ENCODE assay signal across 18 cellular contexts in genomic region chr4:90982787-90983186, GRCh38.
DNase-seq lines count a peak whose midpoint lies in the region; TF ChIP-seq lines count a peak whose summit lies in the region.
"Had no signal": no experiment of that assay in that cellular context is flagged by ENCODE, and none has a peak within 500 bp of the region (broad histone marks: within the 10 kb centered on the region; RNA-seq: fewer than 3 reads in every experiment).

No MANE protein-coding gene starts in this region.

- H3K27ac ChIP-seq in mesendoderm (ENCODE audit: low read depth, low read length): no peak overlapping the region
- H3K27ac ChIP-seq: BLaER1, C4-2B had no signal

- no peak overlapping the region for H4K8ac ChIP-seq in mesendoderm (ENCODE audit: low read depth, low read length)

- no peaks in the 10 kb centered on the region for H3K79me2 ChIP-seq in mesendoderm (ENCODE audit: control insufficient read depth, insufficient read depth, low read length)

- no CpG with 5 or more reads among the region's 2 CpGs for whole genome bisulfite sequencing in mesendoderm (ENCODE audit: extremely low coverage, insufficient coverage, low lambda C conversion rate)

- H2BK5ac ChIP-seq in mesendoderm (ENCODE audit: low read length): no peak overlapping the region

- peak; percentile 25 for DNase-seq in astrocyte of the hippocampus (ENCODE audit: low read depth, low spot score)
- DNase-seq in epithelial cell of esophagus (ENCODE audit: low read depth): peak; percentile 11
- peak; percentile 18 for DNase-seq in mesendoderm
- DNase-seq in renal cortical epithelial cell (ENCODE audit: low read depth): peak; percentile 43
- no peak for DNase-seq in NCI-H2171 (lab: John Stamatoyannopoulos, UW)
- no peak for DNase-seq in SHP77 (lab: John Stamatoyannopoulos, UW)
- DNase-seq in activated naive CD4-positive, alpha-beta T cell treated with anti-CD3 and anti-CD28 coated beads, Interleukin-2, amount 50 U/mL, for 16 hours: no peak
- DNase-seq in 8988T: no peak
- DNase-seq: Caco-2; CD4-positive, CD25-positive, alpha-beta regulatory T cell; CD8-positive, alpha-beta T cell; DMS153; DND-41; GDM1; H9 had no signal

- H3K4me3 ChIP-seq in epithelial cell of esophagus (ENCODE audit: low read length) (no peak overlapping the region), mesendoderm (ENCODE audit: low read length) (no peak overlapping the region)
- H3K4me3 ChIP-seq: BLaER1, GM12878 had no signal

- H3K9ac ChIP-seq in mesendoderm (ENCODE audit: low read length): no peak overlapping the region
- H3K9ac ChIP-seq: BLaER1 had no signal

- no peak overlapping the region for H2BK15ac ChIP-seq in mesendoderm (replicated peaks; ENCODE audit: low read depth)

- no peak overlapping the region for H2BK120ac ChIP-seq in mesendoderm (ENCODE audit: low read depth, low read length)

- no peaks in the 10 kb centered on the region for H3K79me1 ChIP-seq in mesendoderm (ENCODE audit: low read length)

- H3K18ac ChIP-seq in mesendoderm (ENCODE audit: low read length): no peak overlapping the region

- no peak overlapping the region for H4K5ac ChIP-seq in mesendoderm (ENCODE audit: low read length)

- H3K4ac ChIP-seq in mesendoderm (ENCODE audit: low read depth, low read length): no peak overlapping the region

- H3K36me3 ChIP-seq in mesendoderm (ENCODE audit: control insufficient read depth, insufficient read depth, low read length): no peaks in the 10 kb centered on the region
- H3K36me3 ChIP-seq: BLaER1 had no signal

- H3K56ac ChIP-seq in mesendoderm (ENCODE audit: low read length): no peak overlapping the region

- TF ChIP-seq CTCF in epithelial cell of esophagus (IDR thresholded peaks at IDR 0.05; ENCODE audit: insufficient read depth, low read depth, low read length, missing control alignments): no peak

- H3K27me3 ChIP-seq in mesendoderm (ENCODE audit: insufficient read depth, low read length, poor library complexity): no peaks in the 10 kb centered on the region
- H3K27me3 ChIP-seq: BLaER1 had no signal

- no peak overlapping the region for H3K23ac ChIP-seq in mesendoderm (ENCODE audit: low read length)

- peaks cover 2% of the 10 kb centered on the region for H3K4me1 ChIP-seq in mesendoderm (ENCODE audit: control insufficient read depth, low read depth, low read length)
- H3K4me1 ChIP-seq: BLaER1, Caco-2 had no signal

- H3K4me2 ChIP-seq in mesendoderm (ENCODE audit: low read length): no peak overlapping the region
- H3K4me2 ChIP-seq: BLaER1 had no signal

- no peak overlapping the region for H2AK5ac ChIP-seq in mesendoderm (ENCODE audit: low read length)

Comparison
In these comparisons a context has a peak if more than half of its experiments do, and no peak if none do; other contexts are left out.
1. DNase-seq: peak in astrocyte of the hippocampus (single experiment), epithelial cell of esophagus (single experiment), mesendoderm (single experiment) and renal cortical epithelial cell (single experiment); none in NCI-H2171 (single experiment), SHP77 (0 of 2), activated naive CD4-positive, alpha-beta T cell treated with anti-CD3 and anti-CD28 coated beads, Interleukin-2, amount 50 U/mL, for 16 hours (single experiment) and 8988T (single experiment).